ENCODE assay signal across 1 cellular context in genomic region chr21:45254557-45254930, GRCh38.
TF ChIP-seq lines count a peak whose summit lies in the region.

No MANE protein-coding gene starts in this region.

TF ChIP-seq in K562, 482 proteins besides CTCF, POLR2A, EP300 and RAD21 (continued from another document):
- 0 out of 2 replicates have a peak, but pooled peaks have one; percentile 15 for TF ChIP-seq HBP1 (CRISPR knock-in tag; IDR thresholded peaks at IDR 0.05)
